27 cellular contexts compared by ENCODE assay signal in the genomic region with DNA sequence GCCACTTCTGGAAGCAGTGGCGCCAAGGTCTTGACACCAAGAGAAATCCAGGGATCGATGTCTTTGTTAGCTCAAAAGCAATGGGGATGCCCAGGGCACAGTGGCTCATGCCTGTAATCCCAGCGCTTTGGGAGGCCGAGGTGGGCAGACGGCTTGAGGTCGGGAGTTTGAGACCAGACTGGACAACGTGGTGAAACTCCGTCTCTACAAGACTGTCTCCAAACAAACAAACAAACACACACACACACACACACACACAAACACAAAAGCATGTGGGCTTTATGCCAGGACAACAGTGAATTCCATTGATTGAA. TPM values are rescaled to one million over a fixed set of nuclear protein-coding genes. Genes with fewer than 3 reads are reported as not detected.
"Had no signal": no experiment of that assay in that cellular context is flagged by ENCODE, and none has a peak within 500 bp of the region (broad histone marks: within the 10 kb centered on the region; RNA-seq: fewer than 3 reads in every experiment).

No MANE protein-coding gene starts in this region.

- H3K9me3 ChIP-seq: psoas muscle, stomach, tibial artery had no signal

- H3K4me3 Mint-ChIP-seq: activated CD4-positive, alpha-beta memory T cell treated with anti-CD3 and anti-CD28 coated beads, Interleukin-2, amount 10 ng/mL, durations not matched to agents 7 days and 5 days; activated CD4-positive, alpha-beta T cell treated with anti-CD3 and anti-CD28 coated beads, Interleukin-2, amount 10 ng/mL, durations not matched to agents 24 days and 14 days; activated naive CD4-positive, alpha-beta T cell treated with anti-CD3 and anti-CD28 coated beads, Interleukin-2, amount 50 U/mL, for 24 hours; activated naive CD8-positive, alpha-beta T cell treated with anti-CD3 and anti-CD28 coated beads, Interleukin-2, amount 50 U/mL, for 24 hours; activated T-cell treated with anti-CD3 and anti-CD28 coated beads, Interleukin-2, amount 50 U/mL, for 4 hours; neural progenitor cell; stimulated activated naive B cell treated with anti-CD40 and anti-IgM and Interleukin-4, amounts not matched to agents 10 μg/mL and 1 μg/mL and 100 μg/mL, for 72 hours; T-helper 17 cell had no signal

- H3K9ac ChIP-seq: neural progenitor cell, parathyroid adenoma had no signal

- DNase-seq: activated CD4-positive, alpha-beta memory T cell treated with anti-CD3 and anti-CD28 coated beads, Interleukin-2, amount 10 ng/mL, durations not matched to agents 7 days and 5 days; activated CD4-positive, alpha-beta T cell treated with anti-CD3 and anti-CD28 coated beads, Interleukin-2, amount 10 ng/mL, durations not matched to agents 24 days and 14 days; activated CD4-positive, CD25-positive, alpha-beta regulatory T cell treated with anti-CD3 and anti-CD28 coated beads, Interleukin-2, amount 50 U/mL, for 72 hours; activated naive CD8-positive, alpha-beta T cell treated with anti-CD3 and anti-CD28 coated beads, Interleukin-2, amount 50 U/mL, for 24 hours; activated T-cell treated with anti-CD3 and anti-CD28 coated beads, Interleukin-2, amount 50 U/mL, for 4 hours; amygdala; dermis blood vessel endothelial cell; effector CD8-positive, alpha-beta T cell; head of caudate nucleus; hippocampal formation; left cardiac atrium; left ventricle myocardium superior; occipital lobe; psoas muscle; stimulated activated CD4-positive, alpha-beta T cell treated with anti-CD3 and anti-CD28 coated beads, Interleukin-15, amount 100 ng/mL, for 24 hours; stimulated activated CD4-positive, alpha-beta T cell treated with anti-CD3 and anti-CD28 coated beads, Interleukin-2, amount 100 ng/mL, for 24 hours; stimulated activated naive B cell treated with anti-CD40 and anti-IgM and Interleukin-4, amounts not matched to agents 10 μg/mL and 1 μg/mL and 100 μg/mL, for 72 hours; stomach; T-helper 17 cell; T1000; tibial artery had no signal

- H3K27me3 Mint-ChIP-seq: activated CD4-positive, alpha-beta memory T cell treated with anti-CD3 and anti-CD28 coated beads, Interleukin-2, amount 10 ng/mL, durations not matched to agents 7 days and 5 days; activated CD4-positive, alpha-beta T cell treated with anti-CD3 and anti-CD28 coated beads, Interleukin-2, amount 10 ng/mL, durations not matched to agents 24 days and 14 days; activated naive CD4-positive, alpha-beta T cell treated with anti-CD3 and anti-CD28 coated beads, Interleukin-2, amount 50 U/mL, for 24 hours; activated naive CD8-positive, alpha-beta T cell treated with anti-CD3 and anti-CD28 coated beads, Interleukin-2, amount 50 U/mL, for 24 hours; stimulated activated naive B cell treated with anti-CD40 and anti-IgM and Interleukin-4, amounts not matched to agents 10 μg/mL and 1 μg/mL and 100 μg/mL, for 72 hours; T-helper 17 cell had no signal

- H3K4me1 ChIP-seq: neural progenitor cell, parathyroid adenoma had no signal

- H3K9me3 Mint-ChIP-seq: activated CD4-positive, alpha-beta memory T cell treated with anti-CD3 and anti-CD28 coated beads, Interleukin-2, amount 10 ng/mL, durations not matched to agents 7 days and 5 days; activated CD4-positive, alpha-beta T cell treated with anti-CD3 and anti-CD28 coated beads, Interleukin-2, amount 10 ng/mL, durations not matched to agents 24 days and 14 days; activated naive CD4-positive, alpha-beta T cell treated with anti-CD3 and anti-CD28 coated beads, Interleukin-2, amount 50 U/mL, for 24 hours; activated naive CD8-positive, alpha-beta T cell treated with anti-CD3 and anti-CD28 coated beads, Interleukin-2, amount 50 U/mL, for 24 hours; activated T-cell treated with anti-CD3 and anti-CD28 coated beads, Interleukin-2, amount 50 U/mL, for 4 hours; activated T-helper 2 cell treated with anti-CD3 and anti-CD28 coated beads, Interferon-gamma antibody, Interleukin-2, Interleukin-4, amounts not matched to agents 10 μg/mL and 5 μg/mL and 100 μg/mL, durations not matched to agents 14 hours and 24 hours and 36 hours; neural progenitor cell; stimulated activated naive B cell treated with anti-CD40 and anti-IgM and Interleukin-4, amounts not matched to agents 10 μg/mL and 1 μg/mL and 100 μg/mL, for 72 hours had no signal

- H3K27ac Mint-ChIP-seq: activated CD4-positive, alpha-beta memory T cell treated with anti-CD3 and anti-CD28 coated beads, Interleukin-2, amount 10 ng/mL, durations not matched to agents 7 days and 5 days; activated CD4-positive, alpha-beta T cell treated with anti-CD3 and anti-CD28 coated beads, Interleukin-2, amount 10 ng/mL, durations not matched to agents 24 days and 14 days; activated naive CD4-positive, alpha-beta T cell treated with anti-CD3 and anti-CD28 coated beads, Interleukin-2, amount 50 U/mL, for 24 hours; activated naive CD8-positive, alpha-beta T cell treated with anti-CD3 and anti-CD28 coated beads, Interleukin-2, amount 50 U/mL, for 24 hours; activated T-helper 2 cell treated with anti-CD3 and anti-CD28 coated beads, Interferon-gamma antibody, Interleukin-2, Interleukin-4, amounts not matched to agents 10 μg/mL and 5 μg/mL and 100 μg/mL, durations not matched to agents 14 hours and 24 hours and 36 hours; neural progenitor cell; stimulated activated naive B cell treated with anti-CD40 and anti-IgM and Interleukin-4, amounts not matched to agents 10 μg/mL and 1 μg/mL and 100 μg/mL, for 72 hours; T-helper 17 cell had no signal

- H3K4me2 ChIP-seq: neural progenitor cell had no signal

- H3K27ac ChIP-seq: neural progenitor cell, parathyroid adenoma, psoas muscle, stomach, tibial artery had no signal

- H3K27me3 ChIP-seq: neural progenitor cell, stomach, tibial artery had no signal

- H2AFZ ChIP-seq: neural progenitor cell, parathyroid adenoma had no signal

- ATAC-seq: activated naive CD8-positive, alpha-beta T cell treated with anti-CD3 and anti-CD28 coated beads, Interleukin-2, amount 50 U/mL, for 24 hours; activated T-cell treated with anti-CD3 and anti-CD28 coated beads, Interleukin-2, amount 50 U/mL, for 4 hours; left ventricle myocardium superior; psoas muscle; stimulated activated naive B cell treated with anti-CD40 and anti-IgM and Interleukin-4, amounts not matched to agents 10 μg/mL and 1 μg/mL and 100 μg/mL, for 72 hours; T-helper 17 cell had no signal

- H3K4me3 ChIP-seq: neural progenitor cell, psoas muscle, stomach, tibial artery had no signal

RNA-seq across cellular contexts. Expression of gene FSCN2, which starts 46.4 kb away (rescaled TPM):
- total RNA-seq: epithelial cell of proximal tubule had no signal
- polyA plus RNA-seq: keratinocyte had no signal
